ENCODE assay signal across 18 cellular contexts in genomic region chr6:33497157-33497556, GRCh38.
"Had no signal": no experiment of that assay in that cellular context is flagged by ENCODE, and none has a peak within 500 bp of the region (broad histone marks: within the 10 kb centered on the region; RNA-seq: fewer than 3 reads in every experiment).

No MANE protein-coding gene starts in this region.

- H3K4me3 ChIP-seq: MG63, SJCRH30, SK-N-MC had no signal

- H3K27me3 ChIP-seq: MG63, SJCRH30 had no signal

- DNase-seq: Karpas-422, KG1, MG63, NCI-H1092, NCI-H1436, NCI-H1694 treated with DMSO at 0.1 percent for 48 hours, NCI-H1930, NCI-H2081, NCI-H2227 treated with DMSO at 0.1 percent for 48 hours, NCI-H510A, NCI-H524 treated with DMSO at 0.1 percent for 48 hours, NCI-H69, NCI-H774, SHP77 treated with DMSO at 0.1 percent for 48 hours, SJCRH30 had no signal

- H3K36me3 ChIP-seq: MG63, SJCRH30 had no signal

- H3K27ac ChIP-seq: HL-60, RWPE1, SJCRH30, SK-N-MC had no signal

- H3K9me3 ChIP-seq: MG63, SJCRH30 had no signal

- H3K4me1 ChIP-seq: SJCRH30 had no signal
